ENCODE assay signal across 9 cellular contexts in genomic region chr5:158634713-158635112, GRCh38.
"Had no signal": no experiment of that assay in that cellular context is flagged by ENCODE, and none has a peak within 500 bp of the region (broad histone marks: within the 10 kb centered on the region; RNA-seq: fewer than 3 reads in every experiment).

No MANE protein-coding gene starts in this region.

- H3K36me3 ChIP-seq: cardiac muscle cell, right lobe of liver, thoracic aorta had no signal

- H3K4me1 ChIP-seq: right lobe of liver had no signal

- H3K9me3 ChIP-seq: right lobe of liver, thoracic aorta had no signal

- DNase-seq: activated CD4-positive, alpha-beta T cell treated with anti-CD3 and anti-CD28 coated beads for 4 hours; activated naive CD4-positive, alpha-beta T cell treated with anti-CD3 and anti-CD28 coated beads for 36 hours; left colon; naive thymus-derived CD8-positive, alpha-beta T cell; nucleus accumbens; right lobe of liver; stimulated activated CD4-positive, alpha-beta T cell treated with anti-CD3 and anti-CD28 coated beads, Interleukin-2, amount 100 ng/mL, for 48 hours had no signal

- H3K4me3 ChIP-seq: cardiac muscle cell, right lobe of liver, thoracic aorta had no signal

- H3K27ac ChIP-seq: cardiac muscle cell, right lobe of liver, thoracic aorta had no signal

- H3K27me3 ChIP-seq: cardiac muscle cell, right lobe of liver had no signal
